In genomic region chr2:30236591-30237245, GRCh38 we compare ENCODE assay signal across 11 cellular contexts. TPM values are rescaled to one million over a fixed set of nuclear protein-coding genes. Genes with fewer than 3 reads are reported as not detected.
DNase-seq lines count a peak whose midpoint lies in the region; ATAC-seq lines count a peak whose summit lies in the region.
"Had no signal": no experiment of that assay in that cellular context is flagged by ENCODE, and none has a peak within 500 bp of the region (broad histone marks: within the 10 kb centered on the region; RNA-seq: fewer than 3 reads in every experiment).

No MANE protein-coding gene starts in this region.

- CTCF ChIA-PET in activated CD4-positive, alpha-beta T cell treated with anti-CD3 and anti-CD28 coated beads, Interleukin-2, amount 10 ng/mL, durations not matched to agents 7 days and 5 days (lab: Charles Lee), result interaction anchor here (0.8 to 4.5 kb wide), 11 partner anchors 8 to 475 kb away, joined by 3 to 24 read pairs (median 3); no protein-coding TSS in a partner anchor

- peaks cover 0 to 29% of the 10 kb centered on the region in 2 donors for H3K36me3 ChIP-seq in stomach smooth muscle (ENCODE audit: control insufficient read depth in 2 of 2, insufficient read depth in 2 of 2, low read length in 2 of 2)

- peaks cover 73% of the 10 kb centered on the region for H3K36me3 Mint-ChIP-seq in activated CD4-positive, alpha-beta T cell treated with anti-CD3 and anti-CD28 coated beads, Interleukin-2, amount 10 ng/mL, durations not matched to agents 7 days and 5 days (ENCODE audit: low read depth)
- peaks cover 76% of the 10 kb centered on the region for H3K36me3 Mint-ChIP-seq in activated T-helper 2 cell treated with anti-CD3 and anti-CD28 coated beads, Interferon-gamma antibody, Interleukin-2, Interleukin-4, amounts not matched to agents 10 μg/mL and 5 μg/mL and 100 μg/mL, durations not matched to agents 14 hours and 24 hours and 36 hours (ENCODE audit: low read depth)

- no peaks in the 10 kb centered on the region for H3K9me3 Mint-ChIP-seq in activated CD4-positive, alpha-beta T cell treated with anti-CD3 and anti-CD28 coated beads, Interleukin-2, amount 10 ng/mL, durations not matched to agents 7 days and 5 days
- H3K9me3 Mint-ChIP-seq in activated T-helper 2 cell treated with anti-CD3 and anti-CD28 coated beads, Interferon-gamma antibody, Interleukin-2, Interleukin-4, amounts not matched to agents 10 μg/mL and 5 μg/mL and 100 μg/mL, durations not matched to agents 14 hours and 24 hours and 36 hours, result no peaks in the 10 kb centered on the region
- H3K9me3 Mint-ChIP-seq: nephron progenitor cell had no signal

- H3K4me1 Mint-ChIP-seq in activated CD4-positive, alpha-beta T cell treated with anti-CD3 and anti-CD28 coated beads, Interleukin-2, amount 10 ng/mL, durations not matched to agents 7 days and 5 days, result peaks cover 78% of the 10 kb centered on the region
- H3K4me1 Mint-ChIP-seq in activated T-helper 2 cell treated with anti-CD3 and anti-CD28 coated beads, Interferon-gamma antibody, Interleukin-2, Interleukin-4, amounts not matched to agents 10 μg/mL and 5 μg/mL and 100 μg/mL, durations not matched to agents 14 hours and 24 hours and 36 hours (ENCODE audit: low read depth), result peaks cover 70% of the 10 kb centered on the region

- peaks cover 18% of the 10 kb centered on the region for H3K4me1 ChIP-seq in right cardiac atrium (ENCODE audit: control insufficient read depth, insufficient read depth, low read length)
- peaks cover 69% of the 10 kb centered on the region for H3K4me1 ChIP-seq in stomach smooth muscle (ENCODE audit: control insufficient read depth, insufficient read depth, low read length)

- H3K27me3 ChIP-seq in right cardiac atrium (ENCODE audit: control insufficient read depth, insufficient read depth) (no peaks in the 10 kb centered on the region), stomach smooth muscle (ENCODE audit: control insufficient read depth in 1 of 2, insufficient read depth in 2 of 2, low read length in 2 of 2) (no peaks in the 10 kb centered on the region)

- no peak overlapping the region for H3K9ac ChIP-seq in stomach smooth muscle (ENCODE audit: low read length in 2 of 2)

- POLR2A ChIA-PET in activated CD4-positive, alpha-beta T cell treated with anti-CD3 and anti-CD28 coated beads, Interleukin-2, amount 10 ng/mL, durations not matched to agents 7 days and 5 days (lab: Charles Lee), result no interaction called here

- peak overlapping the region; percentile 52 for H3K27ac Mint-ChIP-seq in activated CD4-positive, alpha-beta T cell treated with anti-CD3 and anti-CD28 coated beads, Interleukin-2, amount 10 ng/mL, durations not matched to agents 7 days and 5 days
- H3K27ac Mint-ChIP-seq in activated T-helper 2 cell treated with anti-CD3 and anti-CD28 coated beads, Interferon-gamma antibody, Interleukin-2, Interleukin-4, amounts not matched to agents 10 μg/mL and 5 μg/mL and 100 μg/mL, durations not matched to agents 14 hours and 24 hours and 36 hours, result peak overlapping the region; percentile 27
- H3K27ac Mint-ChIP-seq: nephron progenitor cell had no signal

- ATAC-seq in right cardiac atrium (peak in 1 of 2 donors; percentile 10), GM18519 (IDR thresholded peaks at IDR 0.05; ENCODE audit: low FRiP score, unreplicated experiment) (no peak)

- H3K27ac ChIP-seq in right cardiac atrium (ENCODE audit: low read length), result no peak overlapping the region
- peak overlapping the region; percentile 60 for H3K27ac ChIP-seq in stomach smooth muscle (ENCODE audit: low read length)
- H3K27ac ChIP-seq: RWPE1 had no signal

- intact Hi-C loops in activated T-helper 2 cell treated with anti-CD3 and anti-CD28 coated beads, Interferon-gamma antibody, Interleukin-2, Interleukin-4, amounts not matched to agents 10 μg/mL and 5 μg/mL and 100 μg/mL, durations not matched to agents 14 hours and 24 hours and 36 hours (cut with micrococcal nuclease), result loop anchor here (1.0 kb wide), 1 partner anchor 25 kb away; no protein-coding TSS in a partner anchor
- intact Hi-C loops in right cardiac atrium (cut with DNase I), result loop anchor here (5.0 to 10.0 kb wide), 5 partner anchors 108 to 208 kb away; partner anchors contain the start of gene LCLAT1 (in 1 of the 4)

- H3K9me3 ChIP-seq in right cardiac atrium (ENCODE audit: control insufficient read depth, low read length), result no peaks in the 10 kb centered on the region
- no peaks in the 10 kb centered on the region for H3K9me3 ChIP-seq in stomach smooth muscle (ENCODE audit: control insufficient read depth in 2 of 2, low read length in 2 of 2)

- H3K27me3 Mint-ChIP-seq in activated CD4-positive, alpha-beta T cell treated with anti-CD3 and anti-CD28 coated beads, Interleukin-2, amount 10 ng/mL, durations not matched to agents 7 days and 5 days, result no peaks in the 10 kb centered on the region
- H3K27me3 Mint-ChIP-seq in activated T-helper 2 cell treated with anti-CD3 and anti-CD28 coated beads, Interferon-gamma antibody, Interleukin-2, Interleukin-4, amounts not matched to agents 10 μg/mL and 5 μg/mL and 100 μg/mL, durations not matched to agents 14 hours and 24 hours and 36 hours (ENCODE audit: low read depth), result no peaks in the 10 kb centered on the region

- H3K4me3 ChIP-seq in right cardiac atrium (ENCODE audit: low read length), result no peak overlapping the region
- H3K4me3 ChIP-seq in stomach smooth muscle (ENCODE audit: low read length in 2 of 2), result peak overlapping the region in 1 of 2 donors; percentile 35

- H3K4me3 Mint-ChIP-seq in activated CD4-positive, alpha-beta T cell treated with anti-CD3 and anti-CD28 coated beads, Interleukin-2, amount 10 ng/mL, durations not matched to agents 7 days and 5 days, result peak overlapping the region; percentile 79
- H3K4me3 Mint-ChIP-seq in activated T-helper 2 cell treated with anti-CD3 and anti-CD28 coated beads, Interferon-gamma antibody, Interleukin-2, Interleukin-4, amounts not matched to agents 10 μg/mL and 5 μg/mL and 100 μg/mL, durations not matched to agents 14 hours and 24 hours and 36 hours (ENCODE audit: low read depth), result no peak overlapping the region
- H3K4me3 Mint-ChIP-seq: nephron progenitor cell had no signal

- WGBS in right cardiac atrium, result 53% methylated on average over 8 of the region's 8 CpGs

- no peak for DNase-seq in activated CD4-positive, alpha-beta T cell treated with anti-CD3 and anti-CD28 coated beads, Interleukin-2, amount 10 ng/mL, durations not matched to agents 7 days and 5 days
- DNase-seq in activated CD4-positive, alpha-beta T cell treated with anti-CD3 and anti-CD28 coated beads for 1 hour, result no peak
- no peak for DNase-seq in activated T-helper 2 cell treated with anti-CD3 and anti-CD28 coated beads, Interferon-gamma antibody, Interleukin-2, Interleukin-4, amounts not matched to agents 10 μg/mL and 5 μg/mL and 100 μg/mL, durations not matched to agents 14 hours and 24 hours and 36 hours (ENCODE audit: low spot score)
- DNase-seq in right cardiac atrium, result peak in 2 of 3 donors; percentile 44 to 70
- DNase-seq in activated CD4-positive, CD25-positive, alpha-beta regulatory T cell (lab: John Stamatoyannopoulos, UW), result no peak
- no peak for DNase-seq in central memory CD4-positive, alpha-beta T cell
- DNase-seq: DND-41, nephron progenitor cell had no signal

RNA-seq across cellular contexts. Expression of gene LBH, which starts 5.4 kb away (rescaled TPM):
- 100 to 1,000 TPM; 136 to 146 TPM for total RNA-seq in activated CD4-positive, alpha-beta T cell treated with anti-CD3 and anti-CD28 coated beads, Interleukin-2, amount 10 ng/mL, durations not matched to agents 7 days and 5 days
- total RNA-seq in activated T-helper 2 cell treated with anti-CD3 and anti-CD28 coated beads, Interferon-gamma antibody, Interleukin-2, Interleukin-4, amounts not matched to agents 10 μg/mL and 5 μg/mL and 100 μg/mL, durations not matched to agents 14 hours and 24 hours and 36 hours, result 60.8 and 61.1 TPM in 2 replicates
- total RNA-seq in right cardiac atrium, result 10 to 100 TPM; 22.9 to 31.3 (median 24.2) TPM
- 12.4 TPM for polyA plus RNA-seq in right cardiac atrium

Comparison
In these comparisons a context has a peak if more than half of its experiments do, and no peak if none do; other contexts are left out.
1. DNase-seq: peak in right cardiac atrium (2 of 3); none in activated CD4-positive, alpha-beta T cell treated with anti-CD3 and anti-CD28 coated beads, Interleukin-2, amount 10 ng/mL, durations not matched to agents 7 days and 5 days (single experiment), activated CD4-positive, alpha-beta T cell treated with anti-CD3 and anti-CD28 coated beads for 1 hour (single experiment), activated T-helper 2 cell treated with anti-CD3 and anti-CD28 coated beads, Interferon-gamma antibody, Interleukin-2, Interleukin-4, amounts not matched to agents 10 μg/mL and 5 μg/mL and 100 μg/mL, durations not matched to agents 14 hours and 24 hours and 36 hours (single experiment), activated CD4-positive, CD25-positive, alpha-beta regulatory T cell (0 of 4) and central memory CD4-positive, alpha-beta T cell (single experiment).